In genomic region chr11:17421781-17422180, GRCh38 we compare ENCODE assay signal across 21 cellular contexts. TPM values are rescaled to one million over a fixed set of nuclear protein-coding genes. Genes with fewer than 3 reads are reported as not detected.
DNase-seq lines count a peak whose midpoint lies in the region; ATAC-seq and TF ChIP-seq lines count a peak whose summit lies in the region.
"Had no signal": no experiment of that assay in that cellular context is flagged by ENCODE, and none has a peak within 500 bp of the region (broad histone marks: within the 10 kb centered on the region; RNA-seq: fewer than 3 reads in every experiment).

No MANE protein-coding gene starts in this region.

- no peaks in the 10 kb centered on the region for H3K27me3 ChIP-seq in gastrocnemius medialis
- H3K27me3 ChIP-seq: BE2C, Peyer's patch had no signal

- ATAC-seq in T-helper 17 cell, result no peak
- peak; percentile 67 to 83 for ATAC-seq in gastrocnemius medialis

- peaks cover 63% of the 10 kb centered on the region for H3K27me3 Mint-ChIP-seq in T-helper 17 cell

- no peak overlapping the region for H3K4me3 ChIP-seq in gastrocnemius medialis
- H3K4me3 ChIP-seq: HAP-1, Peyer's patch had no signal

- in situ Hi-C loops in G401 (cut with HindIII; ENCODE audit: low sequenced_read_pairs) (no loop called here), gastrocnemius medialis (cut with MboI; ENCODE audit: low sequenced_read_pairs in 4 of 4) (loop anchor here in 1 of 4 donors (25.0 kb wide), 1 partner anchor 416 kb away; no protein-coding TSS in a partner anchor)

- intact Hi-C loops in gastrocnemius medialis (cut with DNase I; ENCODE audit: low total_unique reads), result loop anchor here (5.0 kb wide), 1 partner anchor 34 kb away; the partner anchor contains the start of gene KCNJ11

- H3K36me3 ChIP-seq in gastrocnemius medialis, result no peaks in the 10 kb centered on the region
- H3K36me3 ChIP-seq: BE2C, HAP-1, Peyer's patch had no signal

- peak overlapping the region; percentile 18 to 48 (median 30) for H3K27ac ChIP-seq in gastrocnemius medialis
- H3K27ac ChIP-seq: Peyer's patch had no signal

- H3K4me1 ChIP-seq in gastrocnemius medialis, result peaks cover 20 to 25% of the 10 kb centered on the region in 2 donors
- H3K4me1 ChIP-seq: BE2C, HAP-1, Peyer's patch had no signal

- no peak for TF ChIP-seq CTCF in gastrocnemius medialis (IDR thresholded peaks at IDR 0.05 in 4 of 5, conservative IDR thresholded peaks at IDR 0.05 in 1 of 5)

- no peaks in the 10 kb centered on the region for H3K9me3 ChIP-seq in T-helper 17 cell (ENCODE audit: control insufficient read depth, low read length, poor library complexity, severe bottlenecking)
- H3K9me3 ChIP-seq in gastrocnemius medialis, result no peaks in the 10 kb centered on the region
- H3K9me3 ChIP-seq: BE2C, HAP-1, Peyer's patch had no signal

- H3K4me3 Mint-ChIP-seq in T-helper 17 cell, result peak overlapping the region; percentile 34
- H3K4me3 Mint-ChIP-seq: CD4-positive, alpha-beta memory T cell had no signal

- DNase-seq in NCI-H82 (lab: John Stamatoyannopoulos, UW) (peak; percentile 39), NCI-H82 treated with DMSO at 0.1 percent for 48 hours (lab: John Stamatoyannopoulos, UW; ENCODE audit: unreplicated experiment) (no peak), G401 (ENCODE audit: low spot score) (peak; percentile 75), T-helper 17 cell (no peak), gastrocnemius medialis (peak; percentile 44 to 46), DMS153 (lab: John Stamatoyannopoulos, UW) (no peak), NCI-H146 (lab: John Stamatoyannopoulos, UW) (no peak)
- no peak for DNase-seq in stimulated activated CD4-positive, alpha-beta T cell treated with anti-CD3 and anti-CD28 coated beads, Interleukin-1b, Interleukin-23, amount 100 ng/mL, for 48 hours
- DNase-seq: BE2C; CD4-positive, alpha-beta memory T cell; DMS53; Karpas-422; NCI-H1048; NCI-H1694; NCI-H2081 treated with DMSO at 0.1 percent for 48 hours; NCI-H510A; Peyer's patch; SW 1271 had no signal

- no peaks in the 10 kb centered on the region for H3K36me3 Mint-ChIP-seq in T-helper 17 cell (ENCODE audit: low read depth)
- H3K36me3 Mint-ChIP-seq: CD4-positive, alpha-beta memory T cell had no signal

- no peak for TF ChIP-seq POLR2A in gastrocnemius medialis (IDR thresholded peaks at IDR 0.05)

- peaks cover 6% of the 10 kb centered on the region for H3K4me1 Mint-ChIP-seq in T-helper 17 cell
- H3K4me1 Mint-ChIP-seq: CD4-positive, alpha-beta memory T cell had no signal

- no peak overlapping the region for H3K27ac Mint-ChIP-seq in T-helper 17 cell
- H3K27ac Mint-ChIP-seq: CD4-positive, alpha-beta memory T cell had no signal

RNA-seq across cellular contexts. Expression of gene KCNJ11, which starts 33.3 kb away (rescaled TPM):
- 2.6 and 4.3 TPM in 2 replicates for total RNA-seq in G401 (2014; rRNA removed; shearing (Covaris generic))
- under 1 TPM; 0.26 to 0.70 TPM for total RNA-seq in T-helper 17 cell
- 100 to 1,000 TPM; 103 to 182 (median 147) TPM for total RNA-seq in gastrocnemius medialis
- total RNA-seq: CD4-positive, alpha-beta memory T cell had no signal

RNA-seq across cellular contexts. Expression of gene ABCC8, which starts 54.9 kb away (rescaled TPM):
- 0.47 and 1.1 TPM in 2 replicates for total RNA-seq in G401 (2014; rRNA removed; shearing (Covaris generic))
- not detected for total RNA-seq in T-helper 17 cell
- 1 to 10 TPM in 2 of 4 donors, under 1 TPM in 2; 0.33 to 4.0 (median 1.1) TPM for total RNA-seq in gastrocnemius medialis
- total RNA-seq: A172; CD4-positive, alpha-beta memory T cell; MCF 10A had no signal

Comparison
In these comparisons a context has a peak if more than half of its experiments do, and no peak if none do; other contexts are left out.
1. DNase-seq: peak in NCI-H82 (single experiment), G401 (single experiment) and gastrocnemius medialis (2 of 2); none in NCI-H82 treated with DMSO at 0.1 percent for 48 hours (single experiment), T-helper 17 cell (0 of 3), DMS153 (single experiment), NCI-H146 (single experiment) and stimulated activated CD4-positive, alpha-beta T cell treated with anti-CD3 and anti-CD28 coated beads, Interleukin-1b, Interleukin-23, amount 100 ng/mL, for 48 hours (single experiment).
2. RNA of gene KCNJ11, which starts 33.3 kb away (total RNA-seq): 103 to 182 TPM in gastrocnemius medialis; 2.6 to 4.3 TPM in G401 and 0.26 to 0.70 TPM in T-helper 17 cell; every median in the first group is over 10 times any median in the second.